Comparison of ENCODE assay signal across 8 cellular contexts in the genomic region with DNA sequence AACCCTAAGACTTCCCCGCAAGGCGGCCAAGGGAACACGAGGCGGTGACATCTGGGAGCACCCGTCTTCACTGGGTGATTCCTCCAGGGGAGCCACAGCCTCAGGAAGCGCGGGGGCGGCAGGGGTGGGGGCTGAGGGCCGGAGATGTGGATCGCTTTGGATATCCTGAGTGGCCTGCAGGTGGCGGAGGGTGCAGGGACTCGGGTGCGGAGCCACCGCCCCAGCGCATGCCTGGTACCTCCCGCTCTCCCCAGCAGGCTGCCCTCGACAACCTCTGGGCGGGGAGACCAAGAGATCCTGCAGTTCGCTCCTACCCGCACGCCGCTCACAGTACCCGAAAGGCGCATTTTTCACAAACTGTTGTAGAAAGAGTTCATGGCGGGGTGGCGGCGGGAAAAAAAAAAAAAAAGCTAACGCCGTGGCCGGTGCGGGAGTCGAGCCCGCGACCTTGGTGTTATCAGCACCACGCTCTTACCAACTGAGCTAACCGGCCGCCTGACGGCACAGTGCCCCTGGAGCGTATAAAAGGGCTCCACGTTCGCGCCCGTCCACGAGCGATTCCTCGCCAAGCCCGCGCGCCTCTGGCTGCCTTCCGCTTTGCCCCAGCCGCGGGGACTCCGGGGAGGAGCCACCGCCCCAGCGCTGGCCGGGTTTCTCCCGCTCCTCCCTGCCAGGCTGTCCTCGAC.
DNase-seq lines count a peak whose midpoint lies in the region; ATAC-seq, FAIRE-seq and TF ChIP-seq lines count a peak whose summit lies in the region.
"Not testable (repeated sequence)": the region's sequence is repeated elsewhere in the genome, so short reads cannot be mapped to it uniquely, and the experiment has no call there.

No MANE protein-coding gene starts in this region.

- H3K4me1 ChIP-seq in GM23338 (ENCODE audit: insufficient read depth); HCT116 (ENCODE audit: control insufficient read depth in 1 of 2, insufficient read depth in 2 of 2, low read length in 2 of 2); K562 (replicated peaks in 1 of 2; ENCODE audit: control insufficient read depth in 2 of 2, insufficient read depth in 2 of 2, low read length in 2 of 2); H1 (replicated peaks in 1 of 4; ENCODE audit: control insufficient read depth in 3 of 4, insufficient read depth in 4 of 4, low read length in 3 of 4); kidney (ENCODE audit: control insufficient read depth in 1 of 2, insufficient read depth in 1 of 2, low read depth in 1 of 2, low read length in 2 of 2); spleen: not testable (repeated sequence)

- not testable (repeated sequence) for H2BK20ac ChIP-seq in H1 (ENCODE audit: low read length)

- not testable (repeated sequence) for H2BK15ac ChIP-seq in H1 (ENCODE audit: low read length)

- not testable (repeated sequence) for H3K14ac ChIP-seq in H1 (ENCODE audit: insufficient read length)

- not testable (repeated sequence) for TF ChIP-seq EP300 in K562 (IDR thresholded peaks at IDR 0.05; ENCODE audit: low read length); H1 (IDR thresholded peaks at IDR 0.05; ENCODE audit: borderline replicate concordance in 1 of 2, low read depth in 2 of 2, low read length in 2 of 2)

- in situ Hi-C loops in K562 (cut with MboI): not testable (repeated sequence)

- CTCF ChIA-PET in HCT116 (lab: Charles Lee); WTC11 (lab: Charles Lee); K562 (lab: Yijun Ruan, JAX; ENCODE audit: low intra/inter-chr PET ratio); H1 (lab: Charles Lee; ENCODE audit: partially characterized antibody): not testable (repeated sequence)

- H4K5ac ChIP-seq in H1 (ENCODE audit: insufficient read length, low read depth, low read length): not testable (repeated sequence)

- H2BK120ac ChIP-seq in H1 (replicated peaks; ENCODE audit: low read depth, low read length): not testable (repeated sequence)

- not testable (repeated sequence) for TF ChIP-seq POLR2A in HCT116 (IDR thresholded peaks at IDR 0.05; ENCODE audit: borderline replicate concordance, extremely low read depth, insufficient read depth, insufficient read length); K562 (conservative IDR thresholded peaks at IDR 0.05); H1 (IDR thresholded peaks at IDR 0.05; ENCODE audit: control extremely low read depth in 1 of 2, low read depth in 2 of 2, low read length in 2 of 2); spleen (IDR thresholded peaks at IDR 0.05)

- H4K20me1 ChIP-seq in GM23338 (replicated peaks; ENCODE audit: insufficient read depth); HCT116 (ENCODE audit: insufficient read depth); K562 (replicated peaks; ENCODE audit: control insufficient read depth, insufficient read depth, low read length); H1 (replicated peaks in 1 of 2; ENCODE audit: control insufficient read depth in 1 of 2, insufficient read depth in 2 of 2, low read length in 2 of 2): not testable (repeated sequence)

- H3K27ac ChIP-seq in GM23338 (ENCODE audit: low read depth); HCT116 (ENCODE audit: low read depth, low read length); K562 (ENCODE audit: extremely low read depth, low read depth, low read length); H1 (ENCODE audit: low read depth, low read length); kidney (ENCODE audit: low read depth in 2 of 2, low read length in 2 of 2); spleen: not testable (repeated sequence)

- not testable (repeated sequence) for H3K27ac Mint-ChIP-seq in GM23338, WTC11, type B pancreatic cell

- not testable (repeated sequence) for H3K56ac ChIP-seq in H1 (replicated peaks; ENCODE audit: insufficient read length, low read depth, low read length)

- H4K91ac ChIP-seq in H1 (replicated peaks; ENCODE audit: insufficient read length, low read length): not testable (repeated sequence)

- not testable (repeated sequence) for FAIRE-seq in K562 (lab: Jason Lieb, UNC); H1 (lab: Jason Lieb, UNC); kidney (lab: Jason Lieb, UNC)

- not testable (repeated sequence) for H3K4me3 ChIP-seq in GM23338; HCT116 (replicated peaks in 1 of 2; ENCODE audit: low read depth in 1 of 2, low read length in 2 of 2); K562; H1 (ENCODE audit: extremely low read depth in 1 of 4, insufficient read depth in 2 of 4, low read depth in 3 of 4, low read length in 4 of 4); kidney (ENCODE audit: low read length in 2 of 2); spleen

- H4K8ac ChIP-seq in H1 (ENCODE audit: extremely low read depth, insufficient read depth, low read length): not testable (repeated sequence)

- not testable (repeated sequence) for TF ChIP-seq RAD21 in HCT116 (IDR thresholded peaks at IDR 0.05; ENCODE audit: low read depth); K562 (CRISPR knock-in tag; conservative IDR thresholded peaks at IDR 0.05 in 1 of 2, IDR thresholded peaks at IDR 0.05 in 1 of 2); H1 (IDR thresholded peaks at IDR 0.05 in 1 of 2, conservative IDR thresholded peaks at IDR 0.05 in 1 of 2; ENCODE audit: low read depth in 2 of 2, low read length in 2 of 2)

- H2AFZ ChIP-seq in GM23338; HCT116 (ENCODE audit: low read depth, low read length, poor library complexity, severe bottlenecking); K562 (ENCODE audit: low read depth, low read length); H1 (ENCODE audit: low read length): not testable (repeated sequence)

- RAD21 ChIA-PET in HCT116 (lab: Charles Lee; ENCODE audit: low non-redundant PET in 1 of 2, low total read pairs in 2 of 2, uncharacterized antibody in 2 of 2, unreplicated experiment in 2 of 2): not testable (repeated sequence)

- H3K4me2 ChIP-seq in GM23338; HCT116 (ENCODE audit: low read length); K562 (ENCODE audit: insufficient read depth, low read length); H1 (ENCODE audit: insufficient read depth in 1 of 2, low read depth in 2 of 2, low read length in 2 of 2): not testable (repeated sequence)

- not testable (repeated sequence) for H3K9me3 ChIP-seq in HCT116 (ENCODE audit: control insufficient read depth in 1 of 2, insufficient read depth in 1 of 2, low read depth in 1 of 2, low read length in 2 of 2); K562 (replicated peaks; ENCODE audit: control insufficient read depth, insufficient read depth, low read depth, low read length); H1 (ENCODE audit: insufficient read depth in 2 of 2, low read depth in 1 of 2, low read length in 1 of 2); kidney (ENCODE audit: control insufficient read depth in 1 of 2, low read length in 2 of 2); spleen

- H3K23ac ChIP-seq in H1 (ENCODE audit: insufficient read length): not testable (repeated sequence)

- H3K27me3 ChIP-seq in GM23338 (ENCODE audit: insufficient read depth); HCT116 (ENCODE audit: insufficient read depth, low read length); K562 (ENCODE audit: control insufficient read depth in 2 of 2, insufficient read depth in 2 of 2, low read length in 2 of 2); H1 (replicated peaks in 1 of 4; ENCODE audit: control insufficient read depth in 3 of 4, extremely low read depth in 1 of 4, insufficient read depth in 3 of 4, low read length in 3 of 4); spleen (replicated peaks in 1 of 7): not testable (repeated sequence)

- not testable (repeated sequence) for H3K9me3 Mint-ChIP-seq in GM23338, WTC11, type B pancreatic cell

- peak; percentile 79 for ATAC-seq in GM23338
- 0 out of 2 replicates have a peak, but pooled peaks have one; percentile 16 for ATAC-seq in HCT116
- peak; percentile 74 for ATAC-seq in WTC11
- ATAC-seq in K562: not testable (repeated sequence)

- not testable (repeated sequence) for BruUV-seq in HCT116 (replicated peaks; lab: Mats Ljungman, UMichigan); K562 (replicated peaks; lab: Mats Ljungman, UMichigan)

- POLR2A ChIA-PET in HCT116 (lab: Charles Lee); WTC11 (lab: Charles Lee); K562 (lab: Yijun Ruan, JAX); H1 (lab: Charles Lee; ENCODE audit: partially characterized antibody): not testable (repeated sequence)

- not testable (repeated sequence) for H3K36me3 Mint-ChIP-seq in GM23338 (ENCODE audit: low read depth); WTC11; type B pancreatic cell

- H3K9me1 ChIP-seq in K562 (ENCODE audit: control insufficient read depth, insufficient read depth, low read length): not testable (repeated sequence)

- no CpG with 5 or more reads among the region's 58 CpGs for WGBS in K562 (ENCODE audit: insufficient coverage, low coverage, missing lambda C conversion rate)
- WGBS in H1 (ENCODE audit: extremely low coverage in 1 of 2, insufficient coverage in 1 of 2, insufficient read length in 1 of 2, insufficient replicate concordance in 2 of 2, low coverage in 1 of 2, low lambda C conversion rate in 2 of 2, missing lambda C conversion rate in 1 of 2), 2 experiments: no CpG with 5 or more reads among the region's 58 CpGs
- WGBS in spleen, 5 donors: 95 to 98% (median 95%) methylated on average over 13 to 33 of the region's 58 CpGs; no CpG with 5 or more reads in 2 of the 5 donors

- H3K79me1 ChIP-seq in H1 (ENCODE audit: low read depth, low read length): not testable (repeated sequence)

- not testable (repeated sequence) for H3K9ac ChIP-seq in HCT116 (ENCODE audit: low read length); K562 (ENCODE audit: insufficient read depth in 1 of 2, low read depth in 2 of 2, low read length in 2 of 2); H1 (replicated peaks in 1 of 4; ENCODE audit: extremely low read depth in 1 of 4, low read depth in 3 of 4, low read length in 3 of 4); kidney (ENCODE audit: low read length in 2 of 2)

- H3K27me3 Mint-ChIP-seq in GM23338 (ENCODE audit: insufficient read depth, low read depth, poor library complexity); WTC11 (ENCODE audit: low read depth); type B pancreatic cell: not testable (repeated sequence)

- H3K4ac ChIP-seq in H1 (replicated peaks; ENCODE audit: insufficient read length, low read depth, low read length): not testable (repeated sequence)

- DNase-seq in GM23338 (ENCODE audit: low spot score); HCT116 (ENCODE audit: low read depth, low spot score); K562 (ENCODE audit: extremely low read depth in 1 of 4, low spot score in 3 of 4): not testable (repeated sequence)
- DNase-seq in WTC11 (ENCODE audit: low spot score) (peak; percentile 40), H1 (ENCODE audit: low read depth in 1 of 2, low spot score in 2 of 2) (peak in 1 of 2 experiments; percentile 58), kidney (peak; percentile 21), spleen (peak; percentile 65), type B pancreatic cell (ENCODE audit: extremely low spot score, unreplicated experiment) (peak; percentile 32)

- not testable (repeated sequence) for TF ChIP-seq CTCF in GM23338 (conservative IDR thresholded peaks at IDR 0.05; ENCODE audit: low read depth in 2 of 2); HCT116 (IDR thresholded peaks at IDR 0.05 in 2 of 3, conservative IDR thresholded peaks at IDR 0.05 in 1 of 3; ENCODE audit: borderline replicate concordance in 1 of 3, insufficient read depth in 1 of 3, low read depth in 2 of 3, low read length in 2 of 3); WTC11 (IDR thresholded peaks at IDR 0.05); K562 (IDR thresholded peaks at IDR 0.05 in 2 of 3, conservative IDR thresholded peaks at IDR 0.05 in 1 of 3; ENCODE audit: insufficient read depth in 2 of 3, low read depth in 1 of 3, low read length in 3 of 3); H1 (IDR thresholded peaks at IDR 0.05; ENCODE audit: control extremely low read depth in 1 of 3, insufficient read depth in 1 of 3, low read depth in 1 of 3, low read length in 3 of 3); kidney (IDR thresholded peaks at IDR 0.05; ENCODE audit: borderline replicate concordance, extremely low read depth, insufficient read depth); spleen (IDR thresholded peaks at IDR 0.05 in 8 of 11, conservative IDR thresholded peaks at IDR 0.05 in 3 of 11); type B pancreatic cell (conservative IDR thresholded peaks at IDR 0.05)

- H3K18ac ChIP-seq in H1 (ENCODE audit: extremely low read depth, low read length): not testable (repeated sequence)

- not testable (repeated sequence) for H3K4me1 Mint-ChIP-seq in GM23338; WTC11; type B pancreatic cell (ENCODE audit: unreplicated experiment)

- H3K4me3 Mint-ChIP-seq in GM23338, WTC11, type B pancreatic cell: not testable (repeated sequence)

- not testable (repeated sequence) for H3K23me2 ChIP-seq in H1 (ENCODE audit: low read depth, low read length)

- not testable (repeated sequence) for H2AK5ac ChIP-seq in H1 (ENCODE audit: low read depth, low read length)

- H3K9me2 ChIP-seq in GM23338 (ENCODE audit: insufficient read depth); HCT116 (ENCODE audit: insufficient read depth): not testable (repeated sequence)

- not testable (repeated sequence) for H3K36me3 ChIP-seq in GM23338 (ENCODE audit: insufficient read depth); HCT116 (ENCODE audit: control insufficient read depth in 1 of 2, insufficient read depth in 2 of 2, low read length in 2 of 2); K562 (ENCODE audit: control insufficient read depth, insufficient read depth, low read length); H1 (ENCODE audit: control insufficient read depth in 2 of 4, insufficient read depth in 4 of 4, low read length in 3 of 4); kidney (ENCODE audit: control insufficient read depth in 1 of 2, insufficient read depth in 2 of 2, low read length in 2 of 2); spleen

- not testable (repeated sequence) for H3F3A ChIP-seq in GM23338 (replicated peaks; ENCODE audit: low read depth)

- H2BK12ac ChIP-seq in H1 (ENCODE audit: low read depth, low read length): not testable (repeated sequence)

- not testable (repeated sequence) for H2BK5ac ChIP-seq in H1 (ENCODE audit: low read depth, low read length)

- not testable (repeated sequence) for H3K79me2 ChIP-seq in GM23338 (replicated peaks; ENCODE audit: insufficient read depth); HCT116 (ENCODE audit: insufficient read depth, low read length); K562 (ENCODE audit: control insufficient read depth, insufficient read depth, low read length); H1 (ENCODE audit: control insufficient read depth in 1 of 2, insufficient read depth in 2 of 2, low read length in 2 of 2)

- intact Hi-C loops in HCT116 (cut with micrococcal nuclease); K562 (cut with micrococcal nuclease); kidney (cut with DNase I); spleen (cut with DNase I; ENCODE audit: low total_unique reads): not testable (repeated sequence)
